Comparison of ENCODE assay signal across 6 cellular contexts in the genomic region with DNA sequence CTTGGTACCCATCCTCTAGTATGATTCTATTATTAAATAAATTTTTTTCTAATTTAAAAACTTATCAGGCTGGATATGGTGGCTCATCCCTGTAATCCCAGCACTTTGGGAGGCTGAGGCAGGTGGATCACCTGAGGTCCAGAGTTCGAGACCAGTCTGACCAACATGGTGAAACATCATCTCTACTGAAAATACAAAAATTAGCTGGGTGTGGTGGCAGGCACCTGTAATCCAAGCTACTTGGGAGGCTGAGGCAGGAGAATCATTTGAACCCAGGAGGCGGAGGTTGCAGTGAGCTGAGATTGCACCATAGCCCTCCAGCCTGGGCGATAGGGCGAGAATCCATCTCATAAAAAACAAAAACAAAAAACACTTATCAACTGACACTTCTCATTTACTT.
DNase-seq lines count a peak whose midpoint lies in the region; ATAC-seq and TF ChIP-seq lines count a peak whose summit lies in the region.
"Not testable (repeated sequence)": the region's sequence is repeated elsewhere in the genome, so short reads cannot be mapped to it uniquely, and the experiment has no call there.

No MANE protein-coding gene starts in this region.

- CTCF ChIA-PET in Calu3 (lab: Charles Lee) = interaction anchor here (1.4 kb wide), 1 partner anchor 24 kb away, joined by 8 read pairs; no protein-coding TSS in a partner anchor
- CTCF ChIA-PET in HCT116 (lab: Charles Lee) = interaction anchor here (1.0 kb wide), 1 partner anchor 9 kb away, joined by 3 read pairs; no protein-coding TSS in a partner anchor

- H4K20me1 ChIP-seq in HCT116 (ENCODE audit: insufficient read depth) = not testable (repeated sequence)

- H3K27me3 ChIP-seq in HCT116 (ENCODE audit: insufficient read depth, low read length); HUES64 (ENCODE audit: insufficient read depth, low read length); endodermal cell (ENCODE audit: control insufficient read depth, insufficient read depth, low read length, poor library complexity, severe bottlenecking); psoas muscle (ENCODE audit: insufficient read depth in 3 of 3, low read length in 2 of 3): not testable (repeated sequence)

- not testable (repeated sequence) for TF ChIP-seq CTCF in Calu3 (IDR thresholded peaks at IDR 0.05; ENCODE audit: unreplicated experiment); HCT116 (IDR thresholded peaks at IDR 0.05 in 2 of 3, conservative IDR thresholded peaks at IDR 0.05 in 1 of 3; ENCODE audit: borderline replicate concordance in 1 of 3, insufficient read depth in 1 of 3, low read depth in 2 of 3, low read length in 2 of 3); endodermal cell (conservative IDR thresholded peaks at IDR 0.05); nephron progenitor cell (IDR thresholded peaks at IDR 0.05); psoas muscle (IDR thresholded peaks at IDR 0.05)

- H3K4me1 ChIP-seq in HCT116 (ENCODE audit: control insufficient read depth in 1 of 2, insufficient read depth in 2 of 2, low read length in 2 of 2) (peaks cover 56 to 81% of the 10 kb centered on the region in 2 experiments), HUES64 (ENCODE audit: insufficient read depth, low read length) (peaks cover 45% of the 10 kb centered on the region), endodermal cell (ENCODE audit: control insufficient read depth, insufficient read depth, low read length) (peaks cover 14% of the 10 kb centered on the region)
- H3K4me1 ChIP-seq in psoas muscle = not testable (repeated sequence)

- peaks cover 31% of the 10 kb centered on the region for H3K79me2 ChIP-seq in HCT116 (ENCODE audit: insufficient read depth, low read length)

- H2AFZ ChIP-seq in HCT116 (ENCODE audit: low read depth, low read length, poor library complexity, severe bottlenecking) = not testable (repeated sequence)

- not testable (repeated sequence) for BruUV-seq in Calu3 (replicated peaks; lab: Mats Ljungman, UMichigan); HCT116 (replicated peaks; lab: Mats Ljungman, UMichigan)

- H3K9me2 ChIP-seq in HCT116 (ENCODE audit: insufficient read depth) = not testable (repeated sequence)

- RAD21 ChIA-PET in HCT116 (lab: Charles Lee; ENCODE audit: low non-redundant PET in 1 of 2, low total read pairs in 2 of 2, uncharacterized antibody in 2 of 2, unreplicated experiment in 2 of 2) = not testable (repeated sequence)

- H3K27ac Mint-ChIP-seq in Calu3 (ENCODE audit: unreplicated experiment) (peak overlapping the region; percentile 72), endodermal cell (peak overlapping the region; percentile 96), nephron progenitor cell (peak overlapping the region; percentile 70)

- H3K4me1 Mint-ChIP-seq in Calu3 (ENCODE audit: low read depth, unreplicated experiment) (peaks cover 27% of the 10 kb centered on the region), endodermal cell (peaks cover 30% of the 10 kb centered on the region), nephron progenitor cell (peaks cover 30% of the 10 kb centered on the region)

- H3K9ac ChIP-seq in HCT116 (ENCODE audit: low read length); HUES64 (ENCODE audit: low read depth, low read length); endodermal cell (ENCODE audit: extremely low read depth, low read length, poor library complexity, severe bottlenecking): not testable (repeated sequence)

- not testable (repeated sequence) for TF ChIP-seq RAD21 in HCT116 (IDR thresholded peaks at IDR 0.05; ENCODE audit: low read depth)

- H3K4me3 ChIP-seq in HCT116 (replicated peaks in 1 of 2; ENCODE audit: low read depth in 1 of 2, low read length in 2 of 2); HUES64 (ENCODE audit: low read length); endodermal cell (ENCODE audit: low read length); psoas muscle: not testable (repeated sequence)

- H3K4me2 ChIP-seq in HCT116 (ENCODE audit: low read length) = not testable (repeated sequence)

- not testable (repeated sequence) for DNase-seq in Calu3; HCT116 (ENCODE audit: low read depth, low spot score); endodermal cell; nephron progenitor cell; psoas muscle

- H3K9me3 ChIP-seq in HCT116 (ENCODE audit: control insufficient read depth in 1 of 2, insufficient read depth in 1 of 2, low read depth in 1 of 2, low read length in 2 of 2); HUES64 (ENCODE audit: insufficient read depth, low read depth, low read length); endodermal cell (ENCODE audit: control insufficient read depth, low read length); psoas muscle: not testable (repeated sequence)

- H3K27ac ChIP-seq in HCT116 (ENCODE audit: low read depth, low read length) (peak overlapping the region; percentile 87), HUES64 (ENCODE audit: low read depth, low read length) (peak overlapping the region; percentile 92), psoas muscle (peak overlapping the region; percentile 13)
- not testable (repeated sequence) for H3K27ac ChIP-seq in endodermal cell (ENCODE audit: low read depth, low read length)

- ATAC-seq in HCT116, psoas muscle: not testable (repeated sequence)

- TF ChIP-seq POLR2A in HCT116 (IDR thresholded peaks at IDR 0.05; ENCODE audit: borderline replicate concordance, extremely low read depth, insufficient read depth, insufficient read length) = not testable (repeated sequence)

- 94% methylated on average over 4 of the region's 4 CpGs for WGBS in HUES64
- WGBS in endodermal cell (ENCODE audit: insufficient coverage in 1 of 2, insufficient read length in 1 of 2), 2 experiments = 93% methylated on average over 2 to 4 of the region's 4 CpGs
- 94 to 97% (median 96%) methylated on average over 4 of the region's 4 CpGs for whole genome bisulfite sequencing in psoas muscle, 3 donors

- intact Hi-C loops in Calu3 (cut with micrococcal nuclease; ENCODE audit: unreplicated experiment); HCT116 (cut with micrococcal nuclease); psoas muscle (cut with DNase I): not testable (repeated sequence)

- H3K4me3 Mint-ChIP-seq in Calu3 (ENCODE audit: low read depth, unreplicated experiment) (peak overlapping the region; percentile 36), endodermal cell (peak overlapping the region; percentile 40)
- not testable (repeated sequence) for H3K4me3 Mint-ChIP-seq in nephron progenitor cell

- not testable (repeated sequence) for H3K36me3 ChIP-seq in HCT116 (ENCODE audit: control insufficient read depth in 1 of 2, insufficient read depth in 2 of 2, low read length in 2 of 2); HUES64 (ENCODE audit: insufficient read depth, low read length); endodermal cell (ENCODE audit: control insufficient read depth, insufficient read depth, low read length); psoas muscle (ENCODE audit: insufficient read depth in 1 of 2, low read depth in 1 of 2)

- not testable (repeated sequence) for H3K27me3 Mint-ChIP-seq in Calu3 (ENCODE audit: unreplicated experiment); endodermal cell (ENCODE audit: insufficient read depth); nephron progenitor cell (ENCODE audit: low read depth, poor library complexity)

- POLR2A ChIA-PET in HCT116 (lab: Charles Lee) = interaction anchor here (1.4 kb wide), 2 partner anchors 41 to 43 kb away, joined by 3 to 4 read pairs; no protein-coding TSS in a partner anchor

- not testable (repeated sequence) for H3K9me3 Mint-ChIP-seq in Calu3 (ENCODE audit: low read depth, unreplicated experiment); endodermal cell; nephron progenitor cell

- not testable (repeated sequence) for H3K36me3 Mint-ChIP-seq in Calu3 (ENCODE audit: insufficient read depth, unreplicated experiment); endodermal cell (ENCODE audit: low read depth); nephron progenitor cell (ENCODE audit: low read depth)

TF ChIP-seq in HCT116, 20 proteins besides CTCF, POLR2A, EP300 and RAD21:
- TF ChIP-seq CBX3 (IDR thresholded peaks at IDR 0.05; ENCODE audit: low read depth) = 0 out of 2 replicates have a peak, but pooled peaks have one; percentile 16
